In the genomic region with DNA sequence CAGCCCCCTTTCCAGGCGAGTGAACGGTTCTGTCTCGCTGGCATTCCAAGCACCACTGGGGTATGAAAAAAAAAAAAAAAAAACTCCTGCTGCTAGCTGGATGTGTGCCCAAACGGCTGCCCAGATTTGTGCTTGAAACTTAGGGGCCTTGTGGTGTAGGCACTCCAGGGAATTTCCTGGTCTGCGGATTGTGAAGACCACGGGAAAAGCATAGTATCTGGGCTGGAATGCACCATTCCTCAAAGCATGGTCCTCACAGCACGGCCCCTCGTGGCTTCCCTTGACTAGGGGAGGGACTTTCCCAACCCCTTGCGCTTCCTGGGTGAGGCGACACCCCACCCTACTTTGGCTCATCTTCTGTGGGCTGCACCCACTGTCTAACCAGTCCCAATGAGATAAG, we compare ENCODE assay signal across 24 cellular contexts.
"Had no signal": no experiment of that assay in that cellular context is flagged by ENCODE, and none has a peak within 500 bp of the region (broad histone marks: within the 10 kb centered on the region; RNA-seq: fewer than 3 reads in every experiment).

No MANE protein-coding gene starts in this region.

- H3K27me3 ChIP-seq: foreskin keratinocyte, tibial nerve had no signal

- DNase-seq: activated CD4-positive, alpha-beta memory T cell treated with anti-CD3 and anti-CD28 coated beads for 36 hours; activated CD4-positive, alpha-beta T cell treated with anti-CD3 and anti-CD28 coated beads for 36 hours; activated T-cell treated with anti-CD3 and anti-CD28 coated beads for 4 hours; caudate nucleus; dorsolateral prefrontal cortex; foreskin keratinocyte; glutamatergic neuron; hypothalamus; kidney; occipital lobe; retina; stimulated activated naive CD8-positive, alpha-beta T cell treated with anti-CD3 and anti-CD28 coated beads, Interleukin-15, Interleukin-2, amounts not matched to agents 100 U/mL and 50 U/mL, for 24 hours; substantia nigra; uterus; WERI-Rb-1 had no signal

- H3K36me3 Mint-ChIP-seq: activated CD4-positive, alpha-beta memory T cell treated with anti-CD3 and anti-CD28 coated beads for 36 hours; activated naive CD8-positive, alpha-beta T cell; brain had no signal

- FAIRE-seq: kidney had no signal

- H3K36me3 ChIP-seq: tibial nerve, uterus, WERI-Rb-1 had no signal

- ATAC-seq: activated CD4-positive, alpha-beta T cell treated with anti-CD3 and anti-CD28 coated beads for 36 hours; foreskin keratinocyte; left lobe of liver; natural killer cell treated with Interleukin-12 subunit alpha and Interleukin-12 subunit beta and Interleukin-15 and Interleukin-18, amount 100 ng/mL, for 72 hours; stimulated activated naive CD8-positive, alpha-beta T cell treated with anti-CD3 and anti-CD28 coated beads, Interleukin-15, Interleukin-2, amounts not matched to agents 100 U/mL and 50 U/mL, for 24 hours had no signal

- H3K4me1 Mint-ChIP-seq: activated CD4-positive, alpha-beta T cell treated with anti-CD3 and anti-CD28 coated beads for 36 hours had no signal

- H3K27me3 Mint-ChIP-seq: activated CD4-positive, alpha-beta memory T cell treated with anti-CD3 and anti-CD28 coated beads for 36 hours; activated CD4-positive, alpha-beta T cell treated with anti-CD3 and anti-CD28 coated beads for 36 hours; activated naive CD8-positive, alpha-beta T cell; natural killer cell treated with Interleukin-12 subunit alpha and Interleukin-12 subunit beta and Interleukin-15 and Interleukin-18, amount 100 ng/mL, for 72 hours had no signal

- H3K9me3 ChIP-seq: tibial nerve, uterus had no signal

- H3K9me3 Mint-ChIP-seq: activated T-helper 1 cell treated with anti-CD3 and anti-CD28 coated beads, Interleukin-12 subunit alpha, Interleukin-12 subunit beta, Interleukin-2, Interleukin-4 antibody, amounts not matched to agents 30 ng/mL and 10 ng/mL and 1 ng/mL, durations not matched to agents 14 hours and 24 hours and 36 hours had no signal

- H3K4me3 ChIP-seq: dorsolateral prefrontal cortex, lung, tibial nerve, uterus had no signal

- H3K4me3 Mint-ChIP-seq: activated CD4-positive, alpha-beta memory T cell treated with anti-CD3 and anti-CD28 coated beads for 36 hours; activated CD4-positive, alpha-beta T cell treated with anti-CD3 and anti-CD28 coated beads for 36 hours; activated naive CD8-positive, alpha-beta T cell; activated T-helper 1 cell treated with anti-CD3 and anti-CD28 coated beads, Interleukin-12 subunit alpha, Interleukin-12 subunit beta, Interleukin-2, Interleukin-4 antibody, amounts not matched to agents 30 ng/mL and 10 ng/mL and 1 ng/mL, durations not matched to agents 14 hours and 24 hours and 36 hours; brain; mesothelial cell of epicardium; natural killer cell treated with Interleukin-12 subunit alpha and Interleukin-12 subunit beta and Interleukin-15 and Interleukin-18, amount 100 ng/mL, for 72 hours had no signal

- H3K4me1 ChIP-seq: foreskin keratinocyte, tibial nerve, uterus had no signal

- H3K27ac Mint-ChIP-seq: activated CD4-positive, alpha-beta memory T cell treated with anti-CD3 and anti-CD28 coated beads for 36 hours; activated CD4-positive, alpha-beta T cell treated with anti-CD3 and anti-CD28 coated beads for 36 hours; activated naive CD8-positive, alpha-beta T cell; activated T-helper 1 cell treated with anti-CD3 and anti-CD28 coated beads, Interleukin-12 subunit alpha, Interleukin-12 subunit beta, Interleukin-2, Interleukin-4 antibody, amounts not matched to agents 30 ng/mL and 10 ng/mL and 1 ng/mL, durations not matched to agents 14 hours and 24 hours and 36 hours; brain; mesothelial cell of epicardium; natural killer cell treated with Interleukin-12 subunit alpha and Interleukin-12 subunit beta and Interleukin-15 and Interleukin-18, amount 100 ng/mL, for 72 hours had no signal

- H3K27ac ChIP-seq: dorsolateral prefrontal cortex, epithelial cell of prostate, foreskin keratinocyte, tibial nerve, uterus, WERI-Rb-1 had no signal
